Comparison of ENCODE assay signal across 1 cellular context in the genomic region with DNA sequence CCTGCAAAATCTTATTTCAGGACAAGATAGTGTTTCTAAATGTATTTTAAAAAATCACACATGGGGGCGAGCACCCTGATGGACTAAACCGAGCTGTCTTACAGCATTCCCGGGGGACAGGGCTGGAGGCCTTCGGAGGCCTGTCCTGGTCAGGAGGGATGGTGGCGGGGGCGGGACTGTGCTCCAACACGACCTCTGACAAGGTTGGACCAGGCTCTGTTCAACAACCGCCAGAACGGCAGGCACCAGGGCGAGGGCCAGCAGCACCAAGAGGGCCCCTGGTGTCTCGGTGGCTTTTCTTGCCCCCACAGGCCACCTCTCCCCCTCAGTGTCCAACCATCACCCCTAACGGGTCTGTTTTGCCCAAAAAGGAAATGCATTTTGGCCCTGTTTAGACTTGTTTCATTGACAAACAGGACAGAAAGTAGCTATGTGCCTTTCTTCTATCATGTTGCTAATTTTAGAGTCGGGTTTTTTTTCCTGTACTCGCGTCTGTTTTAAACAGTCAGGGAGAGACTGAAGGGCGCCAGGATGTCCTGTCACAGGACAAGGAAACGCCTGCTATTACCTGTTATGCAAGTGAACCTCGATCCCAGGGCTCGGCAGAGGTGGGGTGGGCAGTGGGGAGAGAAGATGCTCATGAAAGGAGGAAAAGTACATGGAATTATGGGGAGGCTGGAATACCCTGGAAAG.
TF ChIP-seq lines count a peak whose summit lies in the region.

No MANE protein-coding gene starts in this region.

TF ChIP-seq in SK-N-SH, 30 proteins besides CTCF, POLR2A, EP300 and RAD21:
- TF ChIP-seq, protein P1, sequence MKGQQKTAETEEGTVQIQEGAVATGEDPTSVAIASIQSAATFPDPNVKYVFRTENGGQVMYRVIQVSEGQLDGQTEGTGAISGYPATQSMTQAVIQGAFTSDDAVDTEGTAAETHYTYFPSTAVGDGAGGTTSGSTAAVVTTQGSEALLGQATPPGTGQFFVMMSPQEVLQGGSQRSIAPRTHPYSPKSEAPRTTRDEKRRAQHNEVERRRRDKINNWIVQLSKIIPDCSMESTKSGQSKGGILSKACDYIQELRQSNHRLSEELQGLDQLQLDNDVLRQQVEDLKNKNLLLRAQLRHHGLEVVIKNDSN (IDR thresholded peaks at IDR 0.05; ENCODE audit: borderline replicate concordance, low read depth) = no peak
- TF ChIP-seq FOXJ3 (CRISPR knock-in tag; IDR thresholded peaks at IDR 0.05) (no peak), YY1 (IDR thresholded peaks at IDR 0.05; ENCODE audit: low read depth) (no peak), TCF12 (IDR thresholded peaks at IDR 0.05) (no peak), JUND (IDR thresholded peaks at IDR 0.05) (no peak), TAF1 (IDR thresholded peaks at IDR 0.05; ENCODE audit: borderline replicate concordance, low read depth, low read length) (no peak), TEAD4 (IDR thresholded peaks at IDR 0.05; ENCODE audit: borderline replicate concordance, insufficient read depth) (no peak), GATA2 (CRISPR knock-in tag; IDR thresholded peaks at IDR 0.05) (no peak), FOSL2 (IDR thresholded peaks at IDR 0.05; ENCODE audit: borderline replicate concordance, low read depth) (no peak), MEF2A (IDR thresholded peaks at IDR 0.05; ENCODE audit: borderline replicate concordance, low read depth) (no peak), SMC3 (IDR thresholded peaks at IDR 0.05; ENCODE audit: low read depth, low read length) (no peak), ELF1 (IDR thresholded peaks at IDR 0.05) (no peak), RFX5 (IDR thresholded peaks at IDR 0.05; ENCODE audit: low read length) (no peak), RXRA (IDR thresholded peaks at IDR 0.05; ENCODE audit: borderline replicate concordance, low read depth) (no peak), GABPA (IDR thresholded peaks at IDR 0.05; ENCODE audit: low read depth) (no peak), MXI1 (IDR thresholded peaks at IDR 0.05; ENCODE audit: low read depth, low read length) (no peak)
- TF ChIP-seq, protein P2, sequence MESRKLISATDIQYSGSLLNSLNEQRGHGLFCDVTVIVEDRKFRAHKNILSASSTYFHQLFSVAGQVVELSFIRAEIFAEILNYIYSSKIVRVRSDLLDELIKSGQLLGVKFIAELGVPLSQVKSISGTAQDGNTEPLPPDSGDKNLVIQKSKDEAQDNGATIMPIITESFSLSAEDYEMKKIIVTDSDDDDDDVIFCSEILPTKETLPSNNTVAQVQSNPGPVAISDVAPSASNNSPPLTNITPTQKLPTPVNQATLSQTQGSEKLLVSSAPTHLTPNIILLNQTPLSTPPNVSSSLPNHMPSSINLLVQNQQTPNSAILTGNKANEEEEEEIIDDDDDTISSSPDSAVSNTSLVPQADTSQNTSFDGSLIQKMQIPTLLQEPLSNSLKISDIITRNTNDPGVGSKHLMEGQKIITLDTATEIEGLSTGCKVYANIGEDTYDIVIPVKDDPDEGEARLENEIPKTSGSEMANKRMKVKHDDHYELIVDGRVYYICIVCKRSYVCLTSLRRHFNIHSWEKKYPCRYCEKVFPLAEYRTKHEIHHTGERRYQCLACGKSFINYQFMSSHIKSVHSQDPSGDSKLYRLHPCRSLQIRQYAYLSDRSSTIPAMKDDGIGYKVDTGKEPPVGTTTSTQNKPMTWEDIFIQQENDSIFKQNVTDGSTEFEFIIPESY (IDR thresholded peaks at IDR 0.05; ENCODE audit: borderline replicate concordance, low read depth) = no peak
